ENCODE assay signal across 1 cellular context in the genomic region with DNA sequence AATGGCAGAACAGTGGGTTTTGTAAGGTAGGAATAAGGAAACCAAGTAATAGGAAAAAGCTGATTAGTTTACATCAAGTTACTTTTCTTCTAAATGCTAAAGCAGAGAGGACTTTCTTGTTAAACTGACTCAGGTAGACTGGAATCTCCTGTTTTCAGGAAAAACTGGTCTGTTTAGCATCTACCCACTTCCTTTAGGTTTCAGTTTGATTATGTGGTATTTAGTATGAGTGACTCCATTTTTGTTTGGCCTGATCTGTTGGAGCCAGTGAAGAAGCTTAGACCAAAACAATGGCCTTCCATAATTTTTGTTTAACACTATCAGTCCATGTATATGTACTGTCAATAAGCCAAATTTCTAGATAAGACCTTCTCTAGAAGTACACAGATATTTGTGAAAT.
TF ChIP-seq lines count a peak whose summit lies in the region.

No MANE protein-coding gene starts in this region.

TF ChIP-seq in GM23338, 12 proteins besides CTCF, POLR2A, EP300 and RAD21 (continued from another document):
- TF ChIP-seq JUNB (IDR thresholded peaks at IDR 0.05; ENCODE audit: unreplicated experiment) (no peak), EZH2 (IDR thresholded peaks at IDR 0.05; ENCODE audit: low read depth, unreplicated experiment) (no peak)
